In genomic region chr17:74951065-74951464, GRCh38 we compare ENCODE assay signal across 10 cellular contexts. TPM values are rescaled to one million over a fixed set of nuclear protein-coding genes. Genes with fewer than 3 reads are reported as not detected.
"Had no signal": no experiment of that assay in that cellular context is flagged by ENCODE, and none has a peak within 500 bp of the region (broad histone marks: within the 10 kb centered on the region; RNA-seq: fewer than 3 reads in every experiment).

No MANE protein-coding gene starts in this region.

- H3K27ac ChIP-seq: GM23248, HL-60 had no signal

- FAIRE-seq: H54, HepG2 had no signal

- DNase-seq: GM23248, GOT3, H9, HCEC 1CT, HFFc6, KBM-7 had no signal

- H3K9ac ChIP-seq: GM23248 had no signal

- H3K4me3 ChIP-seq: GM23248 had no signal

- H2AFZ ChIP-seq: GM23248 had no signal

RNA-seq across cellular contexts. Expression of gene OTOP3, which starts 15.4 kb away (rescaled TPM):
- polyA plus RNA-seq: GM23248, HepG2, IgD-negative memory B cell had no signal

RNA-seq across cellular contexts. Expression of gene HID1, which starts 21.5 kb away (rescaled TPM):
- polyA plus RNA-seq: GM23248 had no signal

RNA-seq across cellular contexts. Expression of gene OTOP2, which starts 27.0 kb away (rescaled TPM):
- polyA plus RNA-seq: GM23248, HepG2, IgD-negative memory B cell had no signal

RNA-seq across cellular contexts. Expression of gene USH1G, which starts 28.0 kb away (rescaled TPM):
- polyA plus RNA-seq: GM23248, HepG2, IgD-negative memory B cell had no signal

RNA-seq across cellular contexts. Expression of gene CDR2L, which starts 36.4 kb away (rescaled TPM):
- polyA plus RNA-seq: IgD-negative memory B cell had no signal
